ENCODE assay signal across 8 cellular contexts in genomic region chr7:74173866-74174605, GRCh38. TPM values are rescaled to one million over a fixed set of nuclear protein-coding genes. Genes with fewer than 3 reads are reported as not detected.
DNase-seq lines count a peak whose midpoint lies in the region; ATAC-seq, FAIRE-seq and TF ChIP-seq lines count a peak whose summit lies in the region.

Gene EIF4H (plus strand): TSS chr7:74174356. CDS start chr7:74174384, 28 bp downstream.

- H3K4me3 ChIP-seq in Loucy (ENCODE audit: low read length, poor library complexity, severe bottlenecking) (peak within 1 kb of the TSS; percentile 98), RWPE2 (ENCODE audit: severe bottlenecking) (peak within 1 kb of the TSS; percentile 79)

- H4K20me1 ChIP-seq in Loucy (ENCODE audit: insufficient read depth, low read length, poor library complexity, severe bottlenecking): peaks cover 45% of the 10 kb centered on the region

- H3K27me3 ChIP-seq in Loucy (ENCODE audit: insufficient read depth, low read length, poor library complexity, severe bottlenecking) (no peaks in the 10 kb centered on the region), RWPE2 (ENCODE audit: insufficient read depth, poor library complexity, severe bottlenecking) (no peaks in the 10 kb centered on the region)

- peak within 1 kb of the TSS; percentile 91 for H3K4me3 Mint-ChIP-seq in activated T-helper 2 cell treated with anti-CD3 and anti-CD28 coated beads, Interferon-gamma antibody, Interleukin-2, Interleukin-4, amounts not matched to agents 10 μg/mL and 5 μg/mL and 100 μg/mL, durations not matched to agents 14 hours and 24 hours and 36 hours (ENCODE audit: low read depth)
- H3K4me3 Mint-ChIP-seq in natural killer cell: peak within 1 kb of the TSS; percentile 95

- ATAC-seq in RWPE2 (ENCODE audit: low read depth): peak; percentile 94
- peak; percentile 86 to 97 (median 88) for ATAC-seq in natural killer cell

- intact Hi-C loops in activated T-helper 2 cell treated with anti-CD3 and anti-CD28 coated beads, Interferon-gamma antibody, Interleukin-2, Interleukin-4, amounts not matched to agents 10 μg/mL and 5 μg/mL and 100 μg/mL, durations not matched to agents 14 hours and 24 hours and 36 hours (cut with micrococcal nuclease): loop anchor here (1.0 to 2.0 kb wide), 4 partner anchors 15 to 107 kb away; partner anchors contain the start of genes LIMK1 and RFC2
- intact Hi-C loops in natural killer cell (cut with micrococcal nuclease): loop anchor here (1.0 to 10.0 kb wide), 3 partner anchors 80 to 109 kb away; partner anchors contain the start of gene RFC2

- peak; percentile 86 for TF ChIP-seq POLR2A in H54 (IDR thresholded peaks at IDR 0.05; ENCODE audit: low read depth, low read length)

- H3K9me2 ChIP-seq in Loucy (replicated peaks; ENCODE audit: low read depth, low read length): no peaks in the 10 kb centered on the region

- H3K27me3 Mint-ChIP-seq in activated T-helper 2 cell treated with anti-CD3 and anti-CD28 coated beads, Interferon-gamma antibody, Interleukin-2, Interleukin-4, amounts not matched to agents 10 μg/mL and 5 μg/mL and 100 μg/mL, durations not matched to agents 14 hours and 24 hours and 36 hours (ENCODE audit: low read depth): no peaks in the 10 kb centered on the region
- H3K27me3 Mint-ChIP-seq in natural killer cell (ENCODE audit: low read depth in 2 of 2): no peaks in the 10 kb centered on the region

- H3K36me3 ChIP-seq in Loucy (ENCODE audit: insufficient read depth, low read length) (peaks cover 6% of the 10 kb centered on the region; the same call in 1 of the 2 replicates), RWPE2 (ENCODE audit: low read depth) (peaks cover 39% of the 10 kb centered on the region)

- H3K27ac ChIP-seq in RWPE2 (ENCODE audit: poor library complexity, severe bottlenecking): peak within 1 kb of the TSS; percentile 76

- H3K27ac Mint-ChIP-seq in activated T-helper 2 cell treated with anti-CD3 and anti-CD28 coated beads, Interferon-gamma antibody, Interleukin-2, Interleukin-4, amounts not matched to agents 10 μg/mL and 5 μg/mL and 100 μg/mL, durations not matched to agents 14 hours and 24 hours and 36 hours: peak within 1 kb of the TSS; percentile 86
- H3K27ac Mint-ChIP-seq in natural killer cell: peak within 1 kb of the TSS; percentile 91 to 92

- peaks cover 28% of the 10 kb centered on the region for H3K36me3 Mint-ChIP-seq in activated T-helper 2 cell treated with anti-CD3 and anti-CD28 coated beads, Interferon-gamma antibody, Interleukin-2, Interleukin-4, amounts not matched to agents 10 μg/mL and 5 μg/mL and 100 μg/mL, durations not matched to agents 14 hours and 24 hours and 36 hours (ENCODE audit: low read depth)
- no peaks in the 10 kb centered on the region for H3K36me3 Mint-ChIP-seq in natural killer cell

- no peak for FAIRE-seq in H54 (lab: Jason Lieb, UNC)

- H3K9me3 ChIP-seq in Loucy (ENCODE audit: insufficient read depth, low read depth, low read length): no peaks in the 10 kb centered on the region
- H3K9me3 ChIP-seq in RWPE2 (ENCODE audit: severe bottlenecking): no peaks in the 10 kb centered on the region

- H3K4me1 ChIP-seq in Loucy (ENCODE audit: insufficient read depth, low read length, poor library complexity, severe bottlenecking) (peaks cover 40% of the 10 kb centered on the region), RWPE2 (ENCODE audit: insufficient read depth, poor library complexity, severe bottlenecking) (peaks cover 21% of the 10 kb centered on the region)

- peak within 1 kb of the TSS; percentile 97 for H3K9ac ChIP-seq in Loucy (ENCODE audit: low read depth, low read length, poor library complexity, severe bottlenecking)

- H3K4me1 Mint-ChIP-seq in activated T-helper 2 cell treated with anti-CD3 and anti-CD28 coated beads, Interferon-gamma antibody, Interleukin-2, Interleukin-4, amounts not matched to agents 10 μg/mL and 5 μg/mL and 100 μg/mL, durations not matched to agents 14 hours and 24 hours and 36 hours (ENCODE audit: low read depth): peaks cover 35% of the 10 kb centered on the region
- peaks cover 38% of the 10 kb centered on the region in 2 donors for H3K4me1 Mint-ChIP-seq in natural killer cell

- H2AFZ ChIP-seq in Loucy (ENCODE audit: low read length): peak within 1 kb of the TSS; percentile 93

- peaks cover 63% of the 10 kb centered on the region for H3K79me2 ChIP-seq in Loucy (ENCODE audit: insufficient read depth, low read length)

- peak; percentile 94 for DNase-seq in EL
- peak; percentile 94 for DNase-seq in H54 (ENCODE audit: insufficient read length, low spot score)
- peak; percentile 91 for DNase-seq in RWPE2 (ENCODE audit: low spot score)
- peak; percentile 93 for DNase-seq in activated T-helper 2 cell treated with anti-CD3 and anti-CD28 coated beads, Interferon-gamma antibody, Interleukin-2, Interleukin-4, amounts not matched to agents 10 μg/mL and 5 μg/mL and 100 μg/mL, durations not matched to agents 14 hours and 24 hours and 36 hours (ENCODE audit: low spot score)
- peak; percentile 92 for DNase-seq in fibroblast of peridontal ligament (ENCODE audit: extremely low read depth)
- DNase-seq in natural killer cell: peak; percentile 98
- DNase-seq in stimulated activated naive CD4-positive, alpha-beta T cell (lab: John Stamatoyannopoulos, UW): peak; percentile 89 to 95 (median 91)

- no peak for TF ChIP-seq CTCF in Loucy (conservative IDR thresholded peaks at IDR 0.05; ENCODE audit: low read length)
- TF ChIP-seq CTCF in RWPE2 (IDR thresholded peaks at IDR 0.05; ENCODE audit: poor library complexity, severe bottlenecking): no peak
- no peak for TF ChIP-seq CTCF in natural killer cell (IDR thresholded peaks at IDR 0.05)

- no peaks in the 10 kb centered on the region for H3K9me3 Mint-ChIP-seq in activated T-helper 2 cell treated with anti-CD3 and anti-CD28 coated beads, Interferon-gamma antibody, Interleukin-2, Interleukin-4, amounts not matched to agents 10 μg/mL and 5 μg/mL and 100 μg/mL, durations not matched to agents 14 hours and 24 hours and 36 hours
- H3K9me3 Mint-ChIP-seq in natural killer cell: no peaks in the 10 kb centered on the region

- no peaks in the 10 kb centered on the region for H3F3A ChIP-seq in Loucy (ENCODE audit: low read depth)

- peak within 1 kb of the TSS; percentile 96 for H3K4me2 ChIP-seq in Loucy (ENCODE audit: low read depth, low read length, poor library complexity, severe bottlenecking)

RNA-seq across cellular contexts. Expression of gene EIF4H, which starts in this region (rescaled TPM):
- total RNA-seq in activated T-helper 2 cell treated with anti-CD3 and anti-CD28 coated beads, Interferon-gamma antibody, Interleukin-2, Interleukin-4, amounts not matched to agents 10 μg/mL and 5 μg/mL and 100 μg/mL, durations not matched to agents 14 hours and 24 hours and 36 hours: 367 and 372 TPM in 2 replicates
- total RNA-seq in natural killer cell: 100 to 1,000 TPM; 286 to 294 (median 294) TPM

Comparison
In these comparisons a context has a peak if more than half of its experiments do, and no peak if none do; other contexts are left out.
1. Peak in every context shown above with its lines: DNase-seq, ATAC-seq, H3K4me3 ChIP-seq and H3K27ac ChIP-seq.